In the genomic region with DNA sequence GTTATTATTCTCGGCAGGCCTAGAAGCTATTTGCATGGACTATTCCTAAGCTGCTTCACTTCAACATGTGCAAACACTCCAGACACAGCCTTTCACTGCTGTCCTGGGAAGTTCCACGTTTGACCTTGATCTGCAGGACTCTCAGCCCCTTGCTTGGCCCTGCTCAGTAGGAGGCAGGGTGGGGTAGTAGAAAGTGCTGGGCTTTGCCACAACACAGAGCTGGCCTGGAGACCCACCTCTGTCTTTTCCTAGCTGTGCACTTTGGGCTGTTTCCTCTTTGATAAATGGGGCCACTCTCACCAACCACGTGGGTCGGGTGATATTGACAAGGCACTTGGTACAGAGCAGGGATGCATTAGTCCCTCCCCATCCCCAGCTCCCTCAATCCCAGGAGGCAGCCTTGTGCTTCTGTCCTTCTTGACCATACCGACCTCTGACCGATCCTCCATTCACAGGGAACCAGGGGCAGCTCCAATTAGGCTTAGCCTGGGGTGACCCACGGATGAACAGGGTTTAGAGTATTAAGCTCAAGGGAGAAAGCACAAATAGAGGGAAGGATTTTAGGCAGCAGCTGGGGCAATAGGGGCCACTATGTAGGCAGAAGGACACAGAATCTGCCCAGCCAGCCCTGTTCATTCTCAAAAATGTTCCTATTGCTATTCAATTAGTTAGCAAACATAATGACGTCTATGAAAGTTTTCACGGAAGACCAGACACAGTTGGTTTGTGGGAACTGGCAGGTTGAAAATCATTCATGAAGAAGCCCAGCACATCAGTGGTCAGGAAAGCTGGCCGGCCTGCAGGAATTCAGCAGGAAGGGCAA, we compare ENCODE assay signal across 22 cellular contexts.
DNase-seq lines count a peak whose midpoint lies in the region; ATAC-seq lines count a peak whose summit lies in the region.
"Had no signal": no experiment of that assay in that cellular context is flagged by ENCODE, and none has a peak within 500 bp of the region (broad histone marks: within the 10 kb centered on the region; RNA-seq: fewer than 3 reads in every experiment).

No MANE protein-coding gene starts in this region.

- peaks cover 5 to 6% of the 10 kb centered on the region in 2 donors for H3K36me3 Mint-ChIP-seq in activated naive CD4-positive, alpha-beta T cell treated with anti-CD3 and anti-CD28 coated beads, Interleukin-2, amount 50 U/mL, for 72 hours
- H3K36me3 Mint-ChIP-seq: mesothelial cell of epicardium, WTC11 had no signal

- peak in 1 of 2 donors; percentile 5 for ATAC-seq in activated naive CD4-positive, alpha-beta T cell treated with anti-CD3 and anti-CD28 coated beads, Interleukin-2, amount 50 U/mL, for 72 hours
- no peak for ATAC-seq in HG02588 (IDR thresholded peaks at IDR 0.05; ENCODE audit: unreplicated experiment)

- H3K27ac Mint-ChIP-seq in activated naive CD4-positive, alpha-beta T cell treated with anti-CD3 and anti-CD28 coated beads, Interleukin-2, amount 50 U/mL, for 72 hours: peak overlapping the region; percentile 59 to 69
- H3K27ac Mint-ChIP-seq: activated naive CD8-positive, alpha-beta T cell treated with anti-CD3 and anti-CD28 coated beads for 36 hours; dendritic cell treated with granulocyte-macrophage colony-stimulating factor and Interleukin-4, amounts not matched to agents 40 ng/mL and 50 ng/mL, for 4 days; endodermal cell; mesothelial cell of epicardium; WTC11 had no signal

- DNase-seq in activated naive CD4-positive, alpha-beta T cell treated with anti-CD3 and anti-CD28 coated beads, Interleukin-2, amount 50 U/mL, for 72 hours (ENCODE audit: low spot score in 2 of 2): no peak
- no peak for DNase-seq in activated naive CD4-positive, alpha-beta T cell treated with Interleukin-2 at 50 U/mL for 16 hours
- DNase-seq in NCI-H82 treated with DMSO at 0.1 percent for 48 hours (lab: John Stamatoyannopoulos, UW; ENCODE audit: unreplicated experiment) (peak; percentile 44), kidney tubule cell (ENCODE audit: low spot score) (peak; percentile 57), retina (peak; percentile 38), A172 (ENCODE audit: low spot score) (no peak), T-helper 2 cell (no peak)
- DNase-seq: activated CD4-positive, alpha-beta T cell treated with anti-CD3 and anti-CD28 coated beads, Interleukin-2, amount 50 U/mL, for 48 hours; activated naive CD8-positive, alpha-beta T cell treated with anti-CD3 and anti-CD28 coated beads for 36 hours; MG63; naive B cell; NCI-H1436 treated with DMSO at 0.1 percent for 48 hours; NCI-H446 treated with DMSO at 0.1 percent for 48 hours; PC-9; SHP77; stimulated activated CD4-positive, alpha-beta T cell treated with anti-CD3 and anti-CD28 coated beads, Interleukin-2, amount 100 ng/mL, for 24 hours; T-helper 9 cell had no signal

- no peaks in the 10 kb centered on the region for H3K9me3 Mint-ChIP-seq in activated naive CD4-positive, alpha-beta T cell treated with anti-CD3 and anti-CD28 coated beads, Interleukin-2, amount 50 U/mL, for 72 hours
- H3K9me3 Mint-ChIP-seq: activated naive CD8-positive, alpha-beta T cell treated with anti-CD3 and anti-CD28 coated beads for 36 hours; dendritic cell treated with granulocyte-macrophage colony-stimulating factor and Interleukin-4, amounts not matched to agents 40 ng/mL and 50 ng/mL, for 4 days; endodermal cell; mesothelial cell of epicardium; naive B cell; WTC11 had no signal

Comparison
In these comparisons a context has a peak if more than half of its experiments do, and no peak if none do; other contexts are left out.
1. DNase-seq: peak in NCI-H82 treated with DMSO at 0.1 percent for 48 hours (single experiment), kidney tubule cell (single experiment) and retina (single experiment); none in activated naive CD4-positive, alpha-beta T cell treated with anti-CD3 and anti-CD28 coated beads, Interleukin-2, amount 50 U/mL, for 72 hours (0 of 2), activated naive CD4-positive, alpha-beta T cell treated with Interleukin-2 at 50 U/mL for 16 hours (single experiment), A172 (single experiment) and T-helper 2 cell (0 of 5).